Comparison of ENCODE assay signal across 8 cellular contexts in the genomic region with DNA sequence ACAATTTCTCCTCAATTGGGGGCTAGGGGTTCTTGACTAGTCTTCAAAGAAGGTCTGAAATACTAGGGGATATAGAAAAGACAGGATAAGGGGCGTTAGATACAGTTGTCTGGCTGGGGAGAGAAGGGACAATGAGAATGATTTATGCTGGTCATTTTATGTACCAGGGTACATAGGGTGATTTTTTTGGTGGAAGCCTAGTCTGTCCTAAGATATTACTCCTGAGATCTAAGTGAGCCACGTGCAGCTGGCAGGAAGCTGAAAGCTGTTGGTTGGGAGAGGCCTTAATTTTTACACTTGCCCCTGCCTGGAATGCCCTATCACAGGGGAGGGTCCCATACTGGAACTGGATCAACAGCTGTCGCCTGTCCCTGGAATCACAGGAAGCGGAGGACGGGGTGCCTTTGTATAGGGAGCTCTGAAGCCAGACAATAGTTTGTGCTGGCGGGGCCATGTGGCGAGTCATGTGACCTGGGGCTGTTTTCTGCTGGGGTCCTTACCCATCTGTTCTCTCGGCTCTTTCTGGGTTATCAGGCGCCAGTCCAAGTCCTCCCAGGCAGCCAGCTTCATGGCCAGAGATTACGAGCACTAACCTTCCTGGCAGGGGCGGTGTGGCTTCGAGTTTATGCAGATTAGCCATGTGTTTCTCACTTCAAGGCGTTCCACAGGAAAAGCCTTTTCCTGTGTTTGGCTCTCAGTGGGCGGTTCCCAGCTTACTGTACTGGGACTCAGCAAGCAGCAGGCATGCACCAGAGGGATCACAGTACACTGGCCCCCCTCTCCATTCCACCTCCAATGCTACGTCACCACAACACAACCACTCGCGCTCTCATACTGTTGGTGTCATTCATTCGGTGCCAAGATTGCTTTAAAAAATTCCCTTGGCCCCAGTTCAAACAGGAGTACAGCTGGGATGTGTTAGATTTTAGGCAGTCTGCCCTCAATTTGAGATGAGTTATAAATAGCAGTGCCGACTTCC. TPM values are rescaled to one million over a fixed set of nuclear protein-coding genes. Genes with fewer than 3 reads are reported as not detected.
A peak's percentile ranks its signal among the peaks of the same experiment; 100 is the strongest.
DNase-seq lines count a peak whose midpoint lies in the region; ATAC-seq, FAIRE-seq and TF ChIP-seq lines count a peak whose summit lies in the region.

No MANE protein-coding gene starts in this region.

- WGBS in lower leg skin, 2 donors, result 13 to 15% methylated on average over 19 of the region's 19 CpGs

- peak; percentile 64 for FAIRE-seq in GM18507 (lab: Jason Lieb, UNC)

- DNase-seq in GM18507 (ENCODE audit: extremely low spot score, insufficient read length, low read depth) (no peak), NCI-H2196 (lab: John Stamatoyannopoulos, UW; ENCODE audit: unreplicated experiment) (peak; percentile 92), lower leg skin (ENCODE audit: low spot score in 2 of 2) (peak; percentile 77 to 92), NOMO-1 treated with DMSO at 0.1 percent for 48 hours (lab: John Stamatoyannopoulos, UW; ENCODE audit: unreplicated experiment) (no peak)
- peak; percentile 23 for DNase-seq in activated CD4-positive, alpha-beta T cell treated with anti-CD3 and anti-CD28 coated beads, Interleukin-2, amount 50 U/mL, for 1 hour
- peak; percentile 37 to 51 (median 48) for DNase-seq in effector memory CD4-positive, alpha-beta T cell
- peak in 2 of 3 experiments; percentile 20 to 21 for DNase-seq in stimulated activated CD4-positive, alpha-beta T cell treated with anti-CD3 and anti-CD28 coated beads, TNF-alpha, amount 100 ng/mL, for 4 hours (ENCODE audit: low read depth in 3 of 3)

- no peaks in the 10 kb centered on the region for H3K9me3 ChIP-seq in effector memory CD4-positive, alpha-beta T cell (ENCODE audit: control insufficient read depth, low read length)

- no peak for TF ChIP-seq POLR2A in lower leg skin (IDR thresholded peaks at IDR 0.05)

- intact Hi-C loops in lower leg skin (cut with DNase I; ENCODE audit: low total_unique reads), result loop anchor here (10.0 kb wide), 1 partner anchor 51 kb away; no protein-coding TSS in a partner anchor

- H3K4me1 ChIP-seq in effector memory CD4-positive, alpha-beta T cell (ENCODE audit: control insufficient read depth, insufficient read depth, low read length, poor library complexity, severe bottlenecking), result peaks cover 66% of the 10 kb centered on the region

- no peak for ATAC-seq in HG03565 (IDR thresholded peaks at IDR 0.05; ENCODE audit: unreplicated experiment)

- peak overlapping the region; percentile 45 for H3K27ac ChIP-seq in effector memory CD4-positive, alpha-beta T cell (ENCODE audit: insufficient read depth, low read length, poor library complexity, severe bottlenecking)

- H3K36me3 ChIP-seq in effector memory CD4-positive, alpha-beta T cell (ENCODE audit: control insufficient read depth, insufficient read depth, low read length), result no peaks in the 10 kb centered on the region

- H3K27me3 ChIP-seq in effector memory CD4-positive, alpha-beta T cell (replicated peaks; ENCODE audit: control insufficient read depth, insufficient read depth, low read length, poor library complexity, severe bottlenecking), result no peaks in the 10 kb centered on the region

- H3K4me3 ChIP-seq in effector memory CD4-positive, alpha-beta T cell (ENCODE audit: insufficient read depth, low read depth, low read length, poor library complexity, severe bottlenecking), result peak overlapping the region; percentile 21
- H3K4me3 ChIP-seq in lower leg skin (ENCODE audit: low read depth, poor library complexity, severe bottlenecking), result no peak overlapping the region

- TF ChIP-seq CTCF in lower leg skin (IDR thresholded peaks at IDR 0.05), result no peak

RNA-seq across cellular contexts. Expression of gene ARID1A, which starts 27.5 kb away (rescaled TPM):
- 10 to 100 TPM; 53.3 to 77.2 (median 54.9) TPM for total RNA-seq in lower leg skin

Comparison
In these comparisons a context has a peak if more than half of its experiments do, and no peak if none do; other contexts are left out.
1. DNase-seq: peak in NCI-H2196 (single experiment), activated CD4-positive, alpha-beta T cell treated with anti-CD3 and anti-CD28 coated beads, Interleukin-2, amount 50 U/mL, for 1 hour (single experiment), effector memory CD4-positive, alpha-beta T cell (3 of 3), lower leg skin (2 of 2) and stimulated activated CD4-positive, alpha-beta T cell treated with anti-CD3 and anti-CD28 coated beads, TNF-alpha, amount 100 ng/mL, for 4 hours (2 of 3); none in GM18507 (single experiment) and NOMO-1 treated with DMSO at 0.1 percent for 48 hours (single experiment).